1 cellular context compared by ENCODE assay signal in the genomic region with DNA sequence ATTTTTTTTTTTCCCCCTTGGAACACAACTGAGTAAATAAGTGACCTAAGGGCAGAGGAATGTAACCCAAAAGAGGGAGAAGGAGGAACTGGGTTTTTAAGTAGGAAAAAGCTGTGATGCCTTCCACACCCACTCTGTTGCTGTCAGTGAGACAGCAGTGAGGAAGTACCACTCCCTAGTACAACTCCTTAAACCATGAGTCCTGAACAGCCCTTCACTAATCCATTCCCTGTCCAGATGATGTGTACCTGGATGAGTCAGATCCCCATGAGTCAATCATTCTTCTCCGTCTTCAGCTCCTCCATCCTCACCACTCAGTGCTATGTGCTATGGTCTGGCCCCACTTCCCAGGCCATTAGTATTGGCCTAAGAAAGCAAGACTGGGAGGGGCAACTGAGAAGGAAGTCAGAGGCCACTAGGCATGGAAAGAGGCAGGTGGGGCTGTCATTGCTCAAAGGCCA.
TF ChIP-seq lines count a peak whose summit lies in the region.

No MANE protein-coding gene starts in this region.

TF ChIP-seq in GM23338, 12 proteins besides CTCF, POLR2A, EP300 and RAD21:
- TF ChIP-seq, protein P1, sequence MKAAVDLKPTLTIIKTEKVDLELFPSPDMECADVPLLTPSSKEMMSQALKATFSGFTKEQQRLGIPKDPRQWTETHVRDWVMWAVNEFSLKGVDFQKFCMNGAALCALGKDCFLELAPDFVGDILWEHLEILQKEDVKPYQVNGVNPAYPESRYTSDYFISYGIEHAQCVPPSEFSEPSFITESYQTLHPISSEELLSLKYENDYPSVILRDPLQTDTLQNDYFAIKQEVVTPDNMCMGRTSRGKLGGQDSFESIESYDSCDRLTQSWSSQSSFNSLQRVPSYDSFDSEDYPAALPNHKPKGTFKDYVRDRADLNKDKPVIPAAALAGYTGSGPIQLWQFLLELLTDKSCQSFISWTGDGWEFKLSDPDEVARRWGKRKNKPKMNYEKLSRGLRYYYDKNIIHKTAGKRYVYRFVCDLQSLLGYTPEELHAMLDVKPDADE (IDR thresholded peaks at IDR 0.05) = no peak
- TF ChIP-seq NANOG (IDR thresholded peaks at IDR 0.05; ENCODE audit: borderline replicate concordance) = no peak
- TF ChIP-seq, protein P2, sequence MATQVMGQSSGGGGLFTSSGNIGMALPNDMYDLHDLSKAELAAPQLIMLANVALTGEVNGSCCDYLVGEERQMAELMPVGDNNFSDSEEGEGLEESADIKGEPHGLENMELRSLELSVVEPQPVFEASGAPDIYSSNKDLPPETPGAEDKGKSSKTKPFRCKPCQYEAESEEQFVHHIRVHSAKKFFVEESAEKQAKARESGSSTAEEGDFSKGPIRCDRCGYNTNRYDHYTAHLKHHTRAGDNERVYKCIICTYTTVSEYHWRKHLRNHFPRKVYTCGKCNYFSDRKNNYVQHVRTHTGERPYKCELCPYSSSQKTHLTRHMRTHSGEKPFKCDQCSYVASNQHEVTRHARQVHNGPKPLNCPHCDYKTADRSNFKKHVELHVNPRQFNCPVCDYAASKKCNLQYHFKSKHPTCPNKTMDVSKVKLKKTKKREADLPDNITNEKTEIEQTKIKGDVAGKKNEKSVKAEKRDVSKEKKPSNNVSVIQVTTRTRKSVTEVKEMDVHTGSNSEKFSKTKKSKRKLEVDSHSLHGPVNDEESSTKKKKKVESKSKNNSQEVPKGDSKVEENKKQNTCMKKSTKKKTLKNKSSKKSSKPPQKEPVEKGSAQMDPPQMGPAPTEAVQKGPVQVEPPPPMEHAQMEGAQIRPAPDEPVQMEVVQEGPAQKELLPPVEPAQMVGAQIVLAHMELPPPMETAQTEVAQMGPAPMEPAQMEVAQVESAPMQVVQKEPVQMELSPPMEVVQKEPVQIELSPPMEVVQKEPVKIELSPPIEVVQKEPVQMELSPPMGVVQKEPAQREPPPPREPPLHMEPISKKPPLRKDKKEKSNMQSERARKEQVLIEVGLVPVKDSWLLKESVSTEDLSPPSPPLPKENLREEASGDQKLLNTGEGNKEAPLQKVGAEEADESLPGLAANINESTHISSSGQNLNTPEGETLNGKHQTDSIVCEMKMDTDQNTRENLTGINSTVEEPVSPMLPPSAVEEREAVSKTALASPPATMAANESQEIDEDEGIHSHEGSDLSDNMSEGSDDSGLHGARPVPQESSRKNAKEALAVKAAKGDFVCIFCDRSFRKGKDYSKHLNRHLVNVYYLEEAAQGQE (IDR thresholded peaks at IDR 0.05; ENCODE audit: unreplicated experiment) = no peak
- TF ChIP-seq, protein P3, sequence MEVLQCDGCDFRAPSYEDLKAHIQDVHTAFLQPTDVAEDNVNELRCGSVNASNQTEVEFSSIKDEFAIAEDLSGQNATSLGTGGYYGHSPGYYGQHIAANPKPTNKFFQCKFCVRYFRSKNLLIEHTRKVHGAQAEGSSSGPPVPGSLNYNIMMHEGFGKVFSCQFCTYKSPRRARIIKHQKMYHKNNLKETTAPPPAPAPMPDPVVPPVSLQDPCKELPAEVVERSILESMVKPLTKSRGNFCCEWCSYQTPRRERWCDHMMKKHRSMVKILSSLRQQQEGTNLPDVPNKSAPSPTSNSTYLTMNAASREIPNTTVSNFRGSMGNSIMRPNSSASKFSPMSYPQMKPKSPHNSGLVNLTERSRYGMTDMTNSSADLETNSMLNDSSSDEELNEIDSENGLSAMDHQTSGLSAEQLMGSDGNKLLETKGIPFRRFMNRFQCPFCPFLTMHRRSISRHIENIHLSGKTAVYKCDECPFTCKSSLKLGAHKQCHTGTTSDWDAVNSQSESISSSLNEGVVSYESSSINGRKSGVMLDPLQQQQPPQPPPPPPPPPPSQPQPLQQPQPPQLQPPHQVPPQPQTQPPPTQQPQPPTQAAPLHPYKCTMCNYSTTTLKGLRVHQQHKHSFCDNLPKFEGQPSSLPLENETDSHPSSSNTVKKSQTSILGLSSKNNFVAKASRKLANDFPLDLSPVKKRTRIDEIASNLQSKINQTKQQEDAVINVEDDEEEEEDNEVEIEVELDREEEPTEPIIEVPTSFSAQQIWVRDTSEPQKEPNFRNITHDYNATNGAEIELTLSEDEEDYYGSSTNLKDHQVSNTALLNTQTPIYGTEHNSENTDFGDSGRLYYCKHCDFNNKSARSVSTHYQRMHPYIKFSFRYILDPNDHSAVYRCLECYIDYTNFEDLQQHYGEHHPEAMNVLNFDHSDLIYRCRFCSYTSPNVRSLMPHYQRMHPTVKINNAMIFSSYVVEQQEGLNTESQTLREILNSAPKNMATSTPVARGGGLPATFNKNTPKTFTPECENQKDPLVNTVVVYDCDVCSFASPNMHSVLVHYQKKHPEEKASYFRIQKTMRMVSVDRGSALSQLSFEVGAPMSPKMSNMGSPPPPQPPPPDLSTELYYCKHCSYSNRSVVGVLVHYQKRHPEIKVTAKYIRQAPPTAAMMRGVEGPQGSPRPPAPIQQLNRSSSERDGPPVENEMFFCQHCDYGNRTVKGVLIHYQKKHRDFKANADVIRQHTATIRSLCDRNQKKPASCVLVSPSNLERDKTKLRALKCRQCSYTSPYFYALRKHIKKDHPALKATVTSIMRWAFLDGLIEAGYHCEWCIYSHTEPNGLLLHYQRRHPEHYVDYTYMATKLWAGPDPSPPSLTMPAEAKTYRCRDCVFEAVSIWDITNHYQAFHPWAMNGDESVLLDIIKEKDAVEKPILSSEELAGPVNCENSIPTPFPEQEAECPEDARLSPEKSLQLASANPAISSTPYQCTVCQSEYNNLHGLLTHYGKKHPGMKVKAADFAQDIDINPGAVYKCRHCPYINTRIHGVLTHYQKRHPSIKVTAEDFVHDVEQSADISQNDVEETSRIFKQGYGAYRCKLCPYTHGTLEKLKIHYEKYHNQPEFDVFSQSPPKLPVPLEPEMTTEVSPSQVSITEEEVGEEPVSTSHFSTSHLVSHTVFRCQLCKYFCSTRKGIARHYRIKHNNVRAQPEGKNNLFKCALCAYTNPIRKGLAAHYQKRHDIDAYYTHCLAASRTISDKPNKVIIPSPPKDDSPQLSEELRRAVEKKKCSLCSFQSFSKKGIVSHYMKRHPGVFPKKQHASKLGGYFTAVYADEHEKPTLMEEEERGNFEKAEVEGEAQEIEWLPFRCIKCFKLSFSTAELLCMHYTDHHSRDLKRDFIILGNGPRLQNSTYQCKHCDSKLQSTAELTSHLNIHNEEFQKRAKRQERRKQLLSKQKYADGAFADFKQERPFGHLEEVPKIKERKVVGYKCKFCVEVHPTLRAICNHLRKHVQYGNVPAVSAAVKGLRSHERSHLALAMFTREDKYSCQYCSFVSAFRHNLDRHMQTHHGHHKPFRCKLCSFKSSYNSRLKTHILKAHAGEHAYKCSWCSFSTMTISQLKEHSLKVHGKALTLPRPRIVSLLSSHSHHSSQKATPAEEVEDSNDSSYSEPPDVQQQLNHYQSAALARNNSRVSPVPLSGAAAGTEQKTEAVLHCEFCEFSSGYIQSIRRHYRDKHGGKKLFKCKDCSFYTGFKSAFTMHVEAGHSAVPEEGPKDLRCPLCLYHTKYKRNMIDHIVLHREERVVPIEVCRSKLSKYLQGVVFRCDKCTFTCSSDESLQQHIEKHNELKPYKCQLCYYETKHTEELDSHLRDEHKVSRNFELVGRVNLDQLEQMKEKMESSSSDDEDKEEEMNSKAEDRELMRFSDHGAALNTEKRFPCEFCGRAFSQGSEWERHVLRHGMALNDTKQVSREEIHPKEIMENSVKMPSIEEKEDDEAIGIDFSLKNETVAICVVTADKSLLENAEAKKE (CRISPR knock-in tag; IDR thresholded peaks at IDR 0.05) = no peak
- no peak for TF ChIP-seq CREB1 (CRISPR knock-in tag; IDR thresholded peaks at IDR 0.05; ENCODE audit: low read depth)
- no peak for TF ChIP-seq ZNF114 (CRISPR knock-in tag; IDR thresholded peaks at IDR 0.05)
- TF ChIP-seq POLR2AphosphoS5 (IDR thresholded peaks at IDR 0.05; ENCODE audit: low read depth) = no peak
- TF ChIP-seq EZH2 (IDR thresholded peaks at IDR 0.05; ENCODE audit: low read depth, unreplicated experiment) = no peak
- TF ChIP-seq JUNB (IDR thresholded peaks at IDR 0.05; ENCODE audit: unreplicated experiment) = no peak
- TF ChIP-seq STAT1 (IDR thresholded peaks at IDR 0.05; ENCODE audit: unreplicated experiment) = no peak
- TF ChIP-seq EZH2phosphoT487 (IDR thresholded peaks at IDR 0.05; ENCODE audit: unreplicated experiment) = no peak
- no peak for TF ChIP-seq ZNF331 (CRISPR knock-in tag; IDR thresholded peaks at IDR 0.05; ENCODE audit: low read depth)
